ENCODE assay signal across 15 cellular contexts in genomic region chr7:4079366-4079765, GRCh38.
A peak's percentile ranks its signal among the peaks of the same experiment; 100 is the strongest.
DNase-seq lines count a peak whose midpoint lies in the region; ATAC-seq and TF ChIP-seq lines count a peak whose summit lies in the region.
"Had no signal": no experiment of that assay in that cellular context is flagged by ENCODE, and none has a peak within 500 bp of the region (broad histone marks: within the 10 kb centered on the region; RNA-seq: fewer than 3 reads in every experiment).

No MANE protein-coding gene starts in this region.

- no peak overlapping the region for H3K4me2 ChIP-seq in IMR-90 (ENCODE audit: low read depth, low read length)

- H4K5ac ChIP-seq in IMR-90 (ENCODE audit: low read depth, low read length), result no peak overlapping the region

- no peak overlapping the region for H4K8ac ChIP-seq in IMR-90 (ENCODE audit: low read depth in 2 of 2, low read length in 2 of 2)

- H3K4me3 ChIP-seq in IMR-90 (ENCODE audit: insufficient read depth, low read depth, low read length), result no peak overlapping the region
- H3K4me3 ChIP-seq: GM23248, HAP-1 had no signal

- CTCF ChIA-PET in IMR-90 (lab: Yijun Ruan, JAX), result no interaction called here
- CTCF ChIA-PET in activated CD4-positive, alpha-beta T cell treated with anti-CD3 and anti-CD28 coated beads, Interleukin-2, amount 10 ng/mL, durations not matched to agents 7 days and 5 days (lab: Charles Lee), result interaction anchor here (0.6 kb wide), 1 partner anchor 1411 kb away, joined by 3 read pairs; no protein-coding TSS in a partner anchor

- no peak overlapping the region for H3K27ac Mint-ChIP-seq in osteocyte (ENCODE audit: unreplicated experiment)
- H3K27ac Mint-ChIP-seq in activated CD4-positive, alpha-beta T cell treated with anti-CD3 and anti-CD28 coated beads, Interleukin-2, amount 10 ng/mL, durations not matched to agents 7 days and 5 days, result no peak overlapping the region
- H3K27ac Mint-ChIP-seq: CD4-positive, CD25-positive, alpha-beta regulatory T cell; CD8-positive, alpha-beta memory T cell had no signal

- no peak for TF ChIP-seq POLR2A in IMR-90 (IDR thresholded peaks at IDR 0.05; ENCODE audit: low read depth, low read length)

- peaks cover 13% of the 10 kb centered on the region for H3K9me3 ChIP-seq in IMR-90 (ENCODE audit: control insufficient read depth, insufficient read depth, low read length)
- H3K9me3 ChIP-seq: BE2C, HAP-1 had no signal

- H3K18ac ChIP-seq in IMR-90 (ENCODE audit: low read depth, low read length), result no peak overlapping the region

- no peak overlapping the region for H2BK120ac ChIP-seq in IMR-90 (ENCODE audit: low read depth, low read length)

- H3K4me1 Mint-ChIP-seq in osteocyte (ENCODE audit: unreplicated experiment), result no peaks in the 10 kb centered on the region
- no peaks in the 10 kb centered on the region for H3K4me1 Mint-ChIP-seq in activated CD4-positive, alpha-beta T cell treated with anti-CD3 and anti-CD28 coated beads, Interleukin-2, amount 10 ng/mL, durations not matched to agents 7 days and 5 days
- H3K4me1 Mint-ChIP-seq: CD4-positive, CD25-positive, alpha-beta regulatory T cell; CD8-positive, alpha-beta memory T cell had no signal

- DNase-seq in D341Med (ENCODE audit: low spot score), result peak; percentile 4
- no peak for DNase-seq in IMR-90
- DNase-seq in islet precursor cell, result peak; percentile 21
- peak; percentile 60 for DNase-seq in osteocyte (ENCODE audit: extremely low spot score, unreplicated experiment)
- no peak for DNase-seq in NCI-H2029 treated with DMSO at 0.1 percent for 48 hours (lab: John Stamatoyannopoulos, UW)
- no peak for DNase-seq in effector CD4-positive, alpha-beta T cell
- DNase-seq in activated CD4-positive, alpha-beta T cell treated with anti-CD3 and anti-CD28 coated beads, Interleukin-2, amount 10 ng/mL, durations not matched to agents 7 days and 5 days, result no peak
- DNase-seq: ACHN; BE2C; C1 segment of cervical spinal cord; CD4-positive, CD25-positive, alpha-beta regulatory T cell; CD8-positive, alpha-beta memory T cell; COR-L47; GM23248 had no signal

- TF ChIP-seq CTCF in IMR-90 (conservative IDR thresholded peaks at IDR 0.05; ENCODE audit: low read depth, low read length), result no peak
- TF ChIP-seq CTCF in osteocyte (IDR thresholded peaks at IDR 0.05), result no peak

- H3K27me3 ChIP-seq in IMR-90 (ENCODE audit: control insufficient read depth, insufficient read depth, low read length), result no peaks in the 10 kb centered on the region
- H3K27me3 ChIP-seq: BE2C had no signal

- H3K4ac ChIP-seq in IMR-90 (ENCODE audit: low read depth, low read length), result no peak overlapping the region

- intact Hi-C loops in IMR-90 (cut with micrococcal nuclease), result no loop called here

- H3K56ac ChIP-seq in IMR-90 (ENCODE audit: extremely low read depth, insufficient read depth, low read length), result no peak overlapping the region

- no peak overlapping the region for H3K23ac ChIP-seq in IMR-90 (ENCODE audit: low read depth, low read length)

- H3K36me3 ChIP-seq in IMR-90 (ENCODE audit: control insufficient read depth, insufficient read depth, low read length), result no peaks in the 10 kb centered on the region
- H3K36me3 ChIP-seq: BE2C, HAP-1 had no signal

- ATAC-seq in IMR-90 (ENCODE audit: low read depth), result no peak

- dilution Hi-C loops in IMR-90 (cut with HindIII; ENCODE audit: low sequenced_read_pairs, unreplicated experiment), result no loop called here

- H2BK20ac ChIP-seq in IMR-90 (ENCODE audit: low read depth, low read length), result no peak overlapping the region

- no peaks in the 10 kb centered on the region for H3K9me3 Mint-ChIP-seq in osteocyte (ENCODE audit: unreplicated experiment)
- H3K9me3 Mint-ChIP-seq in activated CD4-positive, alpha-beta T cell treated with anti-CD3 and anti-CD28 coated beads, Interleukin-2, amount 10 ng/mL, durations not matched to agents 7 days and 5 days, result no peaks in the 10 kb centered on the region

- TF ChIP-seq RAD21 in IMR-90 (IDR thresholded peaks at IDR 0.05; ENCODE audit: low read length), result no peak

- H2AFZ ChIP-seq in IMR-90 (replicated peaks; ENCODE audit: low read length, poor library complexity), result no peak overlapping the region
- H2AFZ ChIP-seq: GM23248 had no signal

- no TSS peak for BruUV-seq in IMR-90 (replicated peaks; lab: Mats Ljungman, UMichigan)

- no peaks in the 10 kb centered on the region for H3K9me1 ChIP-seq in IMR-90 (ENCODE audit: insufficient read depth, low read length)

- no CpG with 5 or more reads among the region's 11 CpGs for WGBS in IMR-90 (ENCODE audit: extremely low coverage in 2 of 2, insufficient read length in 1 of 2), 2 experiments

- no peak overlapping the region for H3K4me3 Mint-ChIP-seq in osteocyte (ENCODE audit: unreplicated experiment)
- no peak overlapping the region for H3K4me3 Mint-ChIP-seq in activated CD4-positive, alpha-beta T cell treated with anti-CD3 and anti-CD28 coated beads, Interleukin-2, amount 10 ng/mL, durations not matched to agents 7 days and 5 days
- H3K4me3 Mint-ChIP-seq: CD8-positive, alpha-beta memory T cell had no signal

- POLR2A ChIA-PET in IMR-90 (lab: Charles Lee; ENCODE audit: unreplicated experiment), result no interaction called here
- POLR2A ChIA-PET in activated CD4-positive, alpha-beta T cell treated with anti-CD3 and anti-CD28 coated beads, Interleukin-2, amount 10 ng/mL, durations not matched to agents 7 days and 5 days (lab: Charles Lee), result no interaction called here

- no peak overlapping the region for H2BK15ac ChIP-seq in IMR-90 (ENCODE audit: low read depth, low read length)

- in situ Hi-C loops in IMR-90 (cut with MboI; ENCODE audit: low sequenced_read_pairs), result no loop called here

- H2AK9ac ChIP-seq in IMR-90 (replicated peaks; ENCODE audit: low read depth, low read length, poor library complexity), result peak overlapping the region; percentile 8

- no peak overlapping the region for H3K27ac ChIP-seq in IMR-90 (ENCODE audit: insufficient read depth, low read length)
- H3K27ac ChIP-seq: GM23248 had no signal

- H3K79me1 ChIP-seq in IMR-90 (ENCODE audit: low read depth in 1 of 2, low read length in 2 of 2), result no peaks in the 10 kb centered on the region

- H3K9ac ChIP-seq in IMR-90 (ENCODE audit: low read depth, low read length), result no peak overlapping the region
- H3K9ac ChIP-seq: GM23248 had no signal

- H2BK5ac ChIP-seq in IMR-90 (ENCODE audit: low read depth, low read length, poor library complexity, severe bottlenecking), result no peak overlapping the region

- no peak overlapping the region for H4K91ac ChIP-seq in IMR-90 (ENCODE audit: insufficient read depth, low read depth, low read length)

- H3K36me3 Mint-ChIP-seq in osteocyte (ENCODE audit: unreplicated experiment), result no peaks in the 10 kb centered on the region
- H3K36me3 Mint-ChIP-seq in activated CD4-positive, alpha-beta T cell treated with anti-CD3 and anti-CD28 coated beads, Interleukin-2, amount 10 ng/mL, durations not matched to agents 7 days and 5 days (ENCODE audit: low read depth), result no peaks in the 10 kb centered on the region
- H3K36me3 Mint-ChIP-seq: CD4-positive, CD25-positive, alpha-beta regulatory T cell; CD8-positive, alpha-beta memory T cell had no signal

- H3K4me1 ChIP-seq in IMR-90 (ENCODE audit: control insufficient read depth, insufficient read depth, low read length), result no peaks in the 10 kb centered on the region
- H3K4me1 ChIP-seq: BE2C, HAP-1 had no signal

- no peaks in the 10 kb centered on the region for H3K27me3 Mint-ChIP-seq in osteocyte (ENCODE audit: unreplicated experiment)
- no peaks in the 10 kb centered on the region for H3K27me3 Mint-ChIP-seq in activated CD4-positive, alpha-beta T cell treated with anti-CD3 and anti-CD28 coated beads, Interleukin-2, amount 10 ng/mL, durations not matched to agents 7 days and 5 days
- H3K27me3 Mint-ChIP-seq: CD4-positive, CD25-positive, alpha-beta regulatory T cell had no signal

- H3K14ac ChIP-seq in IMR-90 (replicated peaks; ENCODE audit: low read depth, low read length), result no peak overlapping the region

- H4K20me1 ChIP-seq in IMR-90 (ENCODE audit: insufficient read depth, low read length), result no peaks in the 10 kb centered on the region

- H2AK5ac ChIP-seq in IMR-90 (ENCODE audit: low read depth, low read length), result no peak overlapping the region

TF ChIP-seq in IMR-90, 13 proteins besides CTCF, POLR2A, EP300 and RAD21:
- TF ChIP-seq CEBPB (IDR thresholded peaks at IDR 0.05; ENCODE audit: low read depth, low read length) (no peak), ELK1 (IDR thresholded peaks at IDR 0.05; ENCODE audit: borderline replicate concordance, low read depth, low read length) (no peak), RCOR1 (IDR thresholded peaks at IDR 0.05; ENCODE audit: insufficient replicate concordance, low read length) (no peak), SMC3 (IDR thresholded peaks at IDR 0.05; ENCODE audit: low read depth, low read length) (no peak), FOS (IDR thresholded peaks at IDR 0.05; ENCODE audit: low read depth, low read length) (no peak), MXI1 (IDR thresholded peaks at IDR 0.05; ENCODE audit: borderline replicate concordance, low read depth, low read length) (no peak), MAZ (IDR thresholded peaks at IDR 0.05; ENCODE audit: borderline replicate concordance, low read depth, low read length) (no peak), RFX5 (IDR thresholded peaks at IDR 0.05; ENCODE audit: low read depth, low read length) (no peak), MAFK (IDR thresholded peaks at IDR 0.05; ENCODE audit: low read depth, low read length) (no peak), CHD1 (IDR thresholded peaks at IDR 0.05; ENCODE audit: low read depth, low read length) (no peak), NFE2L2 (IDR thresholded peaks at IDR 0.05; ENCODE audit: low read depth, low read length) (no peak), BHLHE40 (IDR thresholded peaks at IDR 0.05; ENCODE audit: low read depth, low read length) (no peak)
- TF ChIP-seq, protein P1, sequence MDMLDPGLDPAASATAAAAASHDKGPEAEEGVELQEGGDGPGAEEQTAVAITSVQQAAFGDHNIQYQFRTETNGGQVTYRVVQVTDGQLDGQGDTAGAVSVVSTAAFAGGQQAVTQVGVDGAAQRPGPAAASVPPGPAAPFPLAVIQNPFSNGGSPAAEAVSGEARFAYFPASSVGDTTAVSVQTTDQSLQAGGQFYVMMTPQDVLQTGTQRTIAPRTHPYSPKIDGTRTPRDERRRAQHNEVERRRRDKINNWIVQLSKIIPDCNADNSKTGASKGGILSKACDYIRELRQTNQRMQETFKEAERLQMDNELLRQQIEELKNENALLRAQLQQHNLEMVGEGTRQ (IDR thresholded peaks at IDR 0.05; ENCODE audit: low read depth, low read length), result no peak

Comparison
In these comparisons a context has a peak if more than half of its experiments do, and no peak if none do; other contexts are left out.
1. DNase-seq: peak in D341Med (single experiment), islet precursor cell (single experiment) and osteocyte (single experiment); none in IMR-90 (single experiment), NCI-H2029 treated with DMSO at 0.1 percent for 48 hours (single experiment), effector CD4-positive, alpha-beta T cell (single experiment) and activated CD4-positive, alpha-beta T cell treated with anti-CD3 and anti-CD28 coated beads, Interleukin-2, amount 10 ng/mL, durations not matched to agents 7 days and 5 days (single experiment).